8 cellular contexts compared by ENCODE assay signal in genomic region chr17:49210158-49211029, GRCh38. TPM values are rescaled to one million over a fixed set of nuclear protein-coding genes. Genes with fewer than 3 reads are reported as not detected.
DNase-seq lines count a peak whose midpoint lies in the region; ATAC-seq and TF ChIP-seq lines count a peak whose summit lies in the region.

TSS of gene ABI3 (plus strand) at chr17:49210707. CDS start at chr17:49210725, 18 bp downstream.
TSS of gene GNGT2 (minus strand) at chr17:49210574. CDS start at chr17:49207422, 3,152 bp downstream.

- TF ChIP-seq CTCF in DOHH2 (IDR thresholded peaks at IDR 0.05; ENCODE audit: low read depth, low read length, poor library complexity, severe bottlenecking): no peak
- TF ChIP-seq CTCF in foreskin keratinocyte (conservative IDR thresholded peaks at IDR 0.05): no peak

- H3K4me3 ChIP-seq in DOHH2 (ENCODE audit: low read length) (peak within 1 kb of the TSS; percentile 89), skeletal muscle tissue (ENCODE audit: low read length in 3 of 3) (peak within 1 kb of the TSS; percentile 27 to 58 (median 50))

- H3K4me1 ChIP-seq in DOHH2 (ENCODE audit: control insufficient read depth, low read length) (peaks cover 60% of the 10 kb centered on the region), skeletal muscle tissue (ENCODE audit: control insufficient read depth in 3 of 3, insufficient read depth in 3 of 3, low read length in 3 of 3) (peaks cover 7 to 8% (median 8%) of the 10 kb centered on the region in 3 donors), foreskin keratinocyte (no peaks in the 10 kb centered on the region)

- intact Hi-C loops in Right ventricle myocardium superior (cut with DNase I): no loop called here

- H4K20me1 ChIP-seq in DOHH2 (ENCODE audit: control insufficient read depth, insufficient read depth, low read depth, low read length): no peaks in the 10 kb centered on the region

- H3K36me3 ChIP-seq in DOHH2 (ENCODE audit: control insufficient read depth, low read length): peaks cover 29% of the 10 kb centered on the region
- no peaks in the 10 kb centered on the region for H3K36me3 ChIP-seq in skeletal muscle tissue (ENCODE audit: control insufficient read depth in 3 of 3, insufficient read depth in 3 of 3, low read length in 3 of 3)

- ATAC-seq in GM21447 (IDR thresholded peaks at IDR 0.05; ENCODE audit: unreplicated experiment) (peak; percentile 72), Right ventricle myocardium superior (ENCODE audit: poor library complexity) (peak; percentile 72), foreskin keratinocyte (no peak)

- H3K27ac ChIP-seq in DOHH2 (ENCODE audit: low read depth, low read length): peak within 1 kb of the TSS; percentile 90
- peak within 1 kb of the TSS; percentile 51 for H3K27ac ChIP-seq in skeletal muscle tissue (ENCODE audit: low read depth, low read length)
- H3K27ac ChIP-seq in foreskin keratinocyte: no peak within 1 kb of the TSS

- peak within 1 kb of the TSS in 2 of 3 donors; percentile 4 to 40 for H3K9ac ChIP-seq in skeletal muscle tissue (ENCODE audit: low read depth in 1 of 3, low read length in 3 of 3)

- H3F3A ChIP-seq in DOHH2 (ENCODE audit: control insufficient read depth, insufficient read depth): peaks cover 36% of the 10 kb centered on the region

- no peaks in the 10 kb centered on the region for H3K9me2 ChIP-seq in DOHH2 (replicated peaks; ENCODE audit: control insufficient read depth, low read length)

- peaks cover 55% of the 10 kb centered on the region for H3K79me2 ChIP-seq in DOHH2 (ENCODE audit: control insufficient read depth, low read length)

- H3K27me3 ChIP-seq in DOHH2 (ENCODE audit: control insufficient read depth, low read length) (no peaks in the 10 kb centered on the region), skeletal muscle tissue (ENCODE audit: control insufficient read depth in 3 of 3, insufficient read depth in 3 of 3, low read length in 3 of 3) (peaks cover 20 to 32% (median 25%) of the 10 kb centered on the region in 3 donors), foreskin keratinocyte (peaks cover 30% of the 10 kb centered on the region)

- peak; percentile 79 for DNase-seq in KBM-7
- peak; percentile 82 for DNase-seq in activated CD8-positive, alpha-beta memory T cell treated with anti-CD3 and anti-CD28 coated beads, Interleukin-2, amount 50 U/mL, for 48 hours
- DNase-seq in Right ventricle myocardium superior: peak; percentile 55
- DNase-seq in foreskin keratinocyte: no peak
- no peak for DNase-seq in COR-L47 (lab: John Stamatoyannopoulos, UW)

- in situ Hi-C loops in KBM-7 (cut with MboI; ENCODE audit: low pct_unique_long_range_greater_than_20kb, low sequenced_read_pairs): no loop called here

- peak within 1 kb of the TSS; percentile 74 for H3K4me2 ChIP-seq in DOHH2 (ENCODE audit: low read length)

- H3K9me3 ChIP-seq in DOHH2 (ENCODE audit: control insufficient read depth, insufficient read depth, low read length) (no peaks in the 10 kb centered on the region), skeletal muscle tissue (ENCODE audit: control insufficient read depth in 3 of 3, low read length in 3 of 3) (no peaks in the 10 kb centered on the region)

RNA-seq across cellular contexts. Expression of gene ABI3, which starts in this region (rescaled TPM):
- total RNA-seq in Right ventricle myocardium superior (5.5 TPM), skeletal muscle tissue (1.0 TPM), foreskin keratinocyte (not detected in 2 replicates)
- polyA plus RNA-seq in foreskin keratinocyte: not detected in 2 replicates

RNA-seq across cellular contexts. Expression of gene GNGT2, which starts in this region (rescaled TPM):
- 2.1 TPM for total RNA-seq in Right ventricle myocardium superior
- total RNA-seq in skeletal muscle tissue: 2.1 TPM
- not detected in 2 replicates for total RNA-seq in foreskin keratinocyte
- polyA plus RNA-seq in foreskin keratinocyte: not detected in 2 replicates

Comparison
In these comparisons a context has a peak if more than half of its experiments do, and no peak if none do; other contexts are left out.
1. DNase-seq: peak in KBM-7 (single experiment), activated CD8-positive, alpha-beta memory T cell treated with anti-CD3 and anti-CD28 coated beads, Interleukin-2, amount 50 U/mL, for 48 hours (single experiment) and Right ventricle myocardium superior (single experiment); none in foreskin keratinocyte (0 of 2) and COR-L47 (single experiment).